In genomic region chr6:77298298-77298697, GRCh38 we compare ENCODE assay signal across 20 cellular contexts.
"Had no signal": no experiment of that assay in that cellular context is flagged by ENCODE, and none has a peak within 500 bp of the region (broad histone marks: within the 10 kb centered on the region; RNA-seq: fewer than 3 reads in every experiment).

No MANE protein-coding gene starts in this region.

- H3K4me3 ChIP-seq: adrenal gland, cardiac muscle cell, left lung, right lobe of liver, thyroid gland had no signal

- ATAC-seq: activated CD4-positive, CD25-positive, alpha-beta regulatory T cell treated with anti-CD3 and anti-CD28 coated beads, Interleukin-2, amount 50 U/mL, for 24 hours; effector memory CD8-positive, alpha-beta T cell; left lung; stimulated activated naive B cell treated with anti-CD40 and anti-IgM and Interleukin-4, amounts not matched to agents 10 μg/mL and 1 μg/mL and 100 μg/mL, for 72 hours had no signal

- H3K27ac ChIP-seq: adrenal gland, cardiac muscle cell, epithelial cell of prostate, left lung, parathyroid adenoma, right lobe of liver, thyroid gland had no signal

- H3K36me3 ChIP-seq: adrenal gland, cardiac muscle cell, left lung, right lobe of liver, thyroid gland had no signal

- H3K4me1 ChIP-seq: adrenal gland, left lung, parathyroid adenoma, right lobe of liver, thyroid gland had no signal

- DNase-seq: activated CD4-positive, alpha-beta T cell treated with anti-CD3 and anti-CD28 coated beads, Interleukin-2, amount 50 U/mL, for 1 hour; activated CD8-positive, alpha-beta memory T cell treated with anti-CD3 and anti-CD28 coated beads for 24 hours; activated CD8-positive, alpha-beta memory T cell treated with anti-CD3 and anti-CD28 coated beads, Interleukin-2, amount 50 U/mL, for 48 hours; activated effector memory CD4-positive, alpha-beta T cell treated with Interleukin-2 at 50 U/mL for 16 hours; activated naive CD4-positive, alpha-beta T cell treated with anti-CD3 and anti-CD28 coated beads, Interleukin-2, amount 50 U/mL, for 16 hours; activated T-cell treated with anti-CD3 and anti-CD28 coated beads, Interleukin-2, amount 50 U/mL, for 48 hours; adrenal gland; dermis blood vessel endothelial cell; effector memory CD8-positive, alpha-beta T cell; head of caudate nucleus; left lung; right lobe of liver; stimulated activated naive B cell treated with anti-CD40 and anti-IgM and Interleukin-4, amounts not matched to agents 10 μg/mL and 1 μg/mL and 100 μg/mL, for 72 hours; thyroid gland had no signal

- H3K27me3 ChIP-seq: adrenal gland, cardiac muscle cell, left lung, right lobe of liver, thyroid gland had no signal

- FAIRE-seq: astrocyte, frontal cortex had no signal

- H3K9me3 ChIP-seq: adrenal gland, right lobe of liver, thyroid gland had no signal
